Comparison of ENCODE assay signal across 1 cellular context in genomic region chr17:44375196-44376017, GRCh38.
TF ChIP-seq lines count a peak whose summit lies in the region.

No MANE protein-coding gene starts in this region.

TF ChIP-seq in GM12878, 131 proteins besides CTCF, POLR2A, EP300 and RAD21:
- no peak for TF ChIP-seq CEBPB (IDR thresholded peaks at IDR 0.05; ENCODE audit: borderline replicate concordance in 1 of 2, low read depth in 2 of 2, low read length in 2 of 2)
- TF ChIP-seq TCF7 (IDR thresholded peaks at IDR 0.05; ENCODE audit: borderline replicate concordance) = no peak
- TF ChIP-seq KAT2A (conservative IDR thresholded peaks at IDR 0.05; ENCODE audit: control insufficient read depth, low read depth, low read length) = no peak
- TF ChIP-seq LARP7 (IDR thresholded peaks at IDR 0.05) = no peak
- no peak for TF ChIP-seq JUNB (IDR thresholded peaks at IDR 0.05)
- no peak for TF ChIP-seq POU2F2 (IDR thresholded peaks at IDR 0.05; ENCODE audit: borderline replicate concordance, low read depth, low read length)
- TF ChIP-seq NR2C2 (IDR thresholded peaks at IDR 0.05; ENCODE audit: borderline replicate concordance, control insufficient read depth, insufficient read length, low read depth) = no peak
- TF ChIP-seq ZBTB40 (IDR thresholded peaks at IDR 0.05; ENCODE audit: borderline replicate concordance) = no peak
- no peak for TF ChIP-seq BCL3 (IDR thresholded peaks at IDR 0.05; ENCODE audit: borderline replicate concordance, insufficient read depth, low read depth, low read length, poor library complexity, severe bottlenecking)
- TF ChIP-seq PAX5 (IDR thresholded peaks at IDR 0.05; ENCODE audit: borderline replicate concordance, low read depth, low read length) = no peak
- TF ChIP-seq DPF2 (IDR thresholded peaks at IDR 0.05) = no peak
- TF ChIP-seq CREB1 (IDR thresholded peaks at IDR 0.05; ENCODE audit: low read depth) = no peak
- TF ChIP-seq SMARCA5 (IDR thresholded peaks at IDR 0.05) = no peak
- no peak for TF ChIP-seq SMAD1 (IDR thresholded peaks at IDR 0.05; ENCODE audit: low read depth, partially characterized antibody)
- TF ChIP-seq KDM1A (IDR thresholded peaks at IDR 0.05; ENCODE audit: borderline replicate concordance) = no peak
- TF ChIP-seq PML (IDR thresholded peaks at IDR 0.05; ENCODE audit: low read length) = no peak
- no peak for TF ChIP-seq ATF3 (IDR thresholded peaks at IDR 0.05; ENCODE audit: borderline replicate concordance, extremely low read depth, low read depth, low read length)
